In the genomic region with DNA sequence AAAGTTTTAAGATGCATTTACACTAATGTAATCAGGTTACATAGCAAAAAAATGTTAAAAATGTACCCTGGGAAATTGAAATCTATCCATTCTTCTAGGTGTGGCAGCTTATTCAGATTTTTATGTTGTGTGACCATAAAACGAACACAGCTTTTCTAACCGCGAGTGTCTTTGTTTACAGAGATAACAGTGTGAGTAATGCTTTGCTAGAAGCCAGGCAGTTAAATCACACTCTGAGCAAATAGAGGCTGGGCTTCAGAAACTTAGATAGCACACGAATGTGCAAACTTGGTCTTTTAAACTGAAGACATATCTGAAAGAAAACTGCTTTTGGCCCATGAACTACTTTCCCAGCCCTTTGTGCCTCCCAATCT, we compare ENCODE assay signal across 1 cellular context.
A peak's percentile ranks its signal among the peaks of the same experiment; 100 is the strongest.
TF ChIP-seq lines count a peak whose summit lies in the region.

No MANE protein-coding gene starts in this region.

TF ChIP-seq in HepG2, 621 proteins besides CTCF, POLR2A, EP300 and RAD21 (continued from another document and continues in another):
- TF ChIP-seq ZBTB14 (CRISPR knock-in tag; IDR thresholded peaks at IDR 0.05), result no peak
- peak; percentile 95 for TF ChIP-seq HDAC2 (CRISPR knock-in tag; IDR thresholded peaks at IDR 0.05)
- TF ChIP-seq SPEN (CRISPR knock-in tag; IDR thresholded peaks at IDR 0.05; ENCODE audit: low read depth), result peak; percentile 36; the same call in 1 of the 2 replicates
- TF ChIP-seq CCDC6 (CRISPR knock-in tag; IDR thresholded peaks at IDR 0.05), result no peak
- no peak for TF ChIP-seq ATM (IDR thresholded peaks at IDR 0.05; ENCODE audit: borderline replicate concordance)
- peak; percentile 41; the same call in 1 of the 2 replicates for TF ChIP-seq ZNF281 (CRISPR knock-in tag; IDR thresholded peaks at IDR 0.05; ENCODE audit: borderline replicate concordance)
- TF ChIP-seq KLF11 (CRISPR knock-in tag; IDR thresholded peaks at IDR 0.05), result no peak
- TF ChIP-seq IRX3 (CRISPR knock-in tag; IDR thresholded peaks at IDR 0.05; ENCODE audit: borderline replicate concordance, low read depth), result no peak
- no peak for TF ChIP-seq CENPX (CRISPR knock-in tag; IDR thresholded peaks at IDR 0.05)
- TF ChIP-seq, protein P1, sequence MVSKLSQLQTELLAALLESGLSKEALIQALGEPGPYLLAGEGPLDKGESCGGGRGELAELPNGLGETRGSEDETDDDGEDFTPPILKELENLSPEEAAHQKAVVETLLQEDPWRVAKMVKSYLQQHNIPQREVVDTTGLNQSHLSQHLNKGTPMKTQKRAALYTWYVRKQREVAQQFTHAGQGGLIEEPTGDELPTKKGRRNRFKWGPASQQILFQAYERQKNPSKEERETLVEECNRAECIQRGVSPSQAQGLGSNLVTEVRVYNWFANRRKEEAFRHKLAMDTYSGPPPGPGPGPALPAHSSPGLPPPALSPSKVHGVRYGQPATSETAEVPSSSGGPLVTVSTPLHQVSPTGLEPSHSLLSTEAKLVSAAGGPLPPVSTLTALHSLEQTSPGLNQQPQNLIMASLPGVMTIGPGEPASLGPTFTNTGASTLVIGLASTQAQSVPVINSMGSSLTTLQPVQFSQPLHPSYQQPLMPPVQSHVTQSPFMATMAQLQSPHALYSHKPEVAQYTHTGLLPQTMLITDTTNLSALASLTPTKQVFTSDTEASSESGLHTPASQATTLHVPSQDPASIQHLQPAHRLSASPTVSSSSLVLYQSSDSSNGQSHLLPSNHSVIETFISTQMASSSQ (IDR thresholded peaks at IDR 0.05; ENCODE audit: low read depth), result peak; percentile 72
- TF ChIP-seq, protein P1 (CRISPR knock-in tag; IDR thresholded peaks at IDR 0.05; ENCODE audit: borderline replicate concordance), result peak; percentile 66; the same call in 1 of the 2 replicates
- TF ChIP-seq FOXK1 (CRISPR knock-in tag; IDR thresholded peaks at IDR 0.05; ENCODE audit: borderline replicate concordance, low read depth), result peak; percentile 86
- TF ChIP-seq, protein P2, sequence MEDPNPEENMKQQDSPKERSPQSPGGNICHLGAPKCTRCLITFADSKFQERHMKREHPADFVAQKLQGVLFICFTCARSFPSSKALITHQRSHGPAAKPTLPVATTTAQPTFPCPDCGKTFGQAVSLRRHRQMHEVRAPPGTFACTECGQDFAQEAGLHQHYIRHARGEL (CRISPR knock-in tag; IDR thresholded peaks at IDR 0.05), result no peak
- no peak for TF ChIP-seq ZNF274 (CRISPR knock-in tag; IDR thresholded peaks at IDR 0.05)
- TF ChIP-seq HOXD1 (CRISPR knock-in tag; IDR thresholded peaks at IDR 0.05), result 0 out of 2 replicates have a peak, but pooled peaks have one; percentile 32
- TF ChIP-seq HOXA3 (CRISPR knock-in tag; IDR thresholded peaks at IDR 0.05), result peak; percentile 73
- TF ChIP-seq KIAA2018 (CRISPR knock-in tag; IDR thresholded peaks at IDR 0.05; ENCODE audit: borderline replicate concordance), result no peak
- TF ChIP-seq, protein P3, sequence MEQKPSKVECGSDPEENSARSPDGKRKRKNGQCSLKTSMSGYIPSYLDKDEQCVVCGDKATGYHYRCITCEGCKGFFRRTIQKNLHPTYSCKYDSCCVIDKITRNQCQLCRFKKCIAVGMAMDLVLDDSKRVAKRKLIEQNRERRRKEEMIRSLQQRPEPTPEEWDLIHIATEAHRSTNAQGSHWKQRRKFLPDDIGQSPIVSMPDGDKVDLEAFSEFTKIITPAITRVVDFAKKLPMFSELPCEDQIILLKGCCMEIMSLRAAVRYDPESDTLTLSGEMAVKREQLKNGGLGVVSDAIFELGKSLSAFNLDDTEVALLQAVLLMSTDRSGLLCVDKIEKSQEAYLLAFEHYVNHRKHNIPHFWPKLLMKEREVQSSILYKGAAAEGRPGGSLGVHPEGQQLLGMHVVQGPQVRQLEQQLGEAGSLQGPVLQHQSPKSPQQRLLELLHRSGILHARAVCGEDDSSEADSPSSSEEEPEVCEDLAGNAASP (CRISPR knock-in tag; IDR thresholded peaks at IDR 0.05; ENCODE audit: borderline replicate concordance), result peak; percentile 62; the same call in 1 of the 2 replicates
- no peak for TF ChIP-seq LCORL (IDR thresholded peaks at IDR 0.05)
- TF ChIP-seq LCORL (CRISPR knock-in tag; IDR thresholded peaks at IDR 0.05), result peak; percentile 53
- TF ChIP-seq, protein P4, sequence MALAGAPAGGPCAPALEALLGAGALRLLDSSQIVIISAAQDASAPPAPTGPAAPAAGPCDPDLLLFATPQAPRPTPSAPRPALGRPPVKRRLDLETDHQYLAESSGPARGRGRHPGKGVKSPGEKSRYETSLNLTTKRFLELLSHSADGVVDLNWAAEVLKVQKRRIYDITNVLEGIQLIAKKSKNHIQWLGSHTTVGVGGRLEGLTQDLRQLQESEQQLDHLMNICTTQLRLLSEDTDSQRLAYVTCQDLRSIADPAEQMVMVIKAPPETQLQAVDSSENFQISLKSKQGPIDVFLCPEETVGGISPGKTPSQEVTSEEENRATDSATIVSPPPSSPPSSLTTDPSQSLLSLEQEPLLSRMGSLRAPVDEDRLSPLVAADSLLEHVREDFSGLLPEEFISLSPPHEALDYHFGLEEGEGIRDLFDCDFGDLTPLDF (CRISPR knock-in tag; IDR thresholded peaks at IDR 0.05), result 0 out of 2 replicates have a peak, but pooled peaks have one; percentile 23
- peak; percentile 28; the same call in 1 of the 2 replicates for TF ChIP-seq ZFY (CRISPR knock-in tag; IDR thresholded peaks at IDR 0.05)
- peak; percentile 89; the same call in 1 of the 2 replicates for TF ChIP-seq SALL1 (CRISPR knock-in tag; IDR thresholded peaks at IDR 0.05)
- no peak for TF ChIP-seq NRL (CRISPR knock-in tag; IDR thresholded peaks at IDR 0.05; ENCODE audit: borderline replicate concordance)
- no peak for TF ChIP-seq ZNF747 (CRISPR knock-in tag; IDR thresholded peaks at IDR 0.05; ENCODE audit: borderline replicate concordance)
- no peak; the same call in 1 of the 2 replicates for TF ChIP-seq RXRA (CRISPR knock-in tag; IDR thresholded peaks at IDR 0.05)
- 0 out of 2 replicates have a peak, but pooled peaks have one; percentile 30 for TF ChIP-seq ZNF317 (CRISPR knock-in tag; IDR thresholded peaks at IDR 0.05)
- peak; percentile 63; the same call in 1 of the 2 replicates for TF ChIP-seq TARDBP (CRISPR knock-in tag; IDR thresholded peaks at IDR 0.05)
- peak; percentile 18; the same call in 1 of the 2 replicates for TF ChIP-seq ATF7 (IDR thresholded peaks at IDR 0.05)
- no peak; the same call in 1 of the 2 replicates for TF ChIP-seq ATF7 (CRISPR knock-in tag; IDR thresholded peaks at IDR 0.05)
- no peak for TF ChIP-seq ZNF850 (CRISPR knock-in tag; conservative IDR thresholded peaks at IDR 0.05)
- TF ChIP-seq ZNF720 (CRISPR knock-in tag; IDR thresholded peaks at IDR 0.05), result no peak
- TF ChIP-seq SATB2 (CRISPR knock-in tag; IDR thresholded peaks at IDR 0.05), result 0 out of 2 replicates have a peak, but pooled peaks have one; percentile 68
- TF ChIP-seq ATF5 (CRISPR knock-in tag; IDR thresholded peaks at IDR 0.05; ENCODE audit: low read depth), result no peak
- TF ChIP-seq ISX (CRISPR knock-in tag; conservative IDR thresholded peaks at IDR 0.05), result 0 out of 2 replicates have a peak, but pooled peaks have one; percentile 58
- no peak for TF ChIP-seq ZNF24 (IDR thresholded peaks at IDR 0.05)
- no peak for TF ChIP-seq PAWR (CRISPR knock-in tag; IDR thresholded peaks at IDR 0.05; ENCODE audit: borderline replicate concordance)
- TF ChIP-seq, protein P5, sequence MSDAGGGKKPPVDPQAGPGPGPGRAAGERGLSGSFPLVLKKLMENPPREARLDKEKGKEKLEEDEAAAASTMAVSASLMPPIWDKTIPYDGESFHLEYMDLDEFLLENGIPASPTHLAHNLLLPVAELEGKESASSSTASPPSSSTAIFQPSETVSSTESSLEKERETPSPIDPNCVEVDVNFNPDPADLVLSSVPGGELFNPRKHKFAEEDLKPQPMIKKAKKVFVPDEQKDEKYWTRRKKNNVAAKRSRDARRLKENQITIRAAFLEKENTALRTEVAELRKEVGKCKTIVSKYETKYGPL (CRISPR knock-in tag; IDR thresholded peaks at IDR 0.05), result peak; percentile 61; the same call in 1 of the 2 replicates
